ENCODE assay signal across 9 cellular contexts in genomic region chr6:37485259-37485658, GRCh38. TPM values are rescaled to one million over a fixed set of nuclear protein-coding genes. Genes with fewer than 3 reads are reported as not detected.
DNase-seq lines count a peak whose midpoint lies in the region; ATAC-seq and TF ChIP-seq lines count a peak whose summit lies in the region.
"Had no signal": no experiment of that assay in that cellular context is flagged by ENCODE, and none has a peak within 500 bp of the region (broad histone marks: within the 10 kb centered on the region; RNA-seq: fewer than 3 reads in every experiment).

No MANE protein-coding gene starts in this region.

- peaks cover 0 to 17% of the 10 kb centered on the region in 2 experiments; a peak in 1 of 4 replicates for H3K79me1 ChIP-seq in IMR-90 (ENCODE audit: low read depth in 1 of 2, low read length in 2 of 2)

- H3K4me3 ChIP-seq in DOHH2 (ENCODE audit: low read length), result no peak overlapping the region
- no peak overlapping the region for H3K4me3 ChIP-seq in IMR-90 (ENCODE audit: insufficient read depth, low read depth, low read length)

- H2BK20ac ChIP-seq in IMR-90 (ENCODE audit: low read depth, low read length), result no peak overlapping the region

- no peak overlapping the region for H3K4ac ChIP-seq in IMR-90 (ENCODE audit: low read depth, low read length)

- no peak overlapping the region for H4K8ac ChIP-seq in IMR-90 (ENCODE audit: low read depth in 2 of 2, low read length in 2 of 2)

- in situ Hi-C loops in IMR-90 (cut with MboI; ENCODE audit: low sequenced_read_pairs), result no loop called here

- POLR2A ChIA-PET in IMR-90 (lab: Charles Lee; ENCODE audit: unreplicated experiment), result no interaction called here

- H3K14ac ChIP-seq in IMR-90 (replicated peaks; ENCODE audit: low read depth, low read length), result no peak overlapping the region

- no peak overlapping the region for H4K5ac ChIP-seq in IMR-90 (ENCODE audit: low read depth, low read length)

- WGBS in IMR-90 (ENCODE audit: extremely low coverage in 2 of 2, insufficient read length in 1 of 2), 2 experiments, result no CpG with 5 or more reads among the region's 10 CpGs

- no peak overlapping the region for H2BK5ac ChIP-seq in IMR-90 (ENCODE audit: low read depth, low read length, poor library complexity, severe bottlenecking)

- no peak overlapping the region for H3K27ac Mint-ChIP-seq in nephron progenitor cell
- H3K27ac Mint-ChIP-seq in activated naive CD4-positive, alpha-beta T cell treated with anti-CD3 and anti-CD28 coated beads for 36 hours, result no peak overlapping the region
- H3K27ac Mint-ChIP-seq: activated B cell treated with CpG ODN at 0.5 μM for 24 hours had no signal

- no peaks in the 10 kb centered on the region for H3K9me3 Mint-ChIP-seq in nephron progenitor cell
- no peaks in the 10 kb centered on the region for H3K9me3 Mint-ChIP-seq in activated naive CD4-positive, alpha-beta T cell treated with anti-CD3 and anti-CD28 coated beads for 36 hours
- H3K9me3 Mint-ChIP-seq: activated B cell treated with CpG ODN at 0.5 μM for 24 hours had no signal

- H3K4me1 Mint-ChIP-seq in nephron progenitor cell, result peaks cover 59% of the 10 kb centered on the region
- H3K4me1 Mint-ChIP-seq in activated naive CD4-positive, alpha-beta T cell treated with anti-CD3 and anti-CD28 coated beads for 36 hours (ENCODE audit: low read depth), result peaks cover 25% of the 10 kb centered on the region

- no peak overlapping the region for H3K18ac ChIP-seq in IMR-90 (ENCODE audit: low read depth, low read length)

- intact Hi-C loops in IMR-90 (cut with micrococcal nuclease), result loop anchor here (1.0 kb wide), 1 partner anchor 47 kb away; no protein-coding TSS in a partner anchor
- intact Hi-C loops in activated naive CD4-positive, alpha-beta T cell treated with anti-CD3 and anti-CD28 coated beads for 36 hours (cut with micrococcal nuclease), result loop anchor here (2.0 kb wide), 2 partner anchors 104 to 160 kb away; no protein-coding TSS in a partner anchor

- H3F3A ChIP-seq in DOHH2 (ENCODE audit: control insufficient read depth, insufficient read depth), result no peaks in the 10 kb centered on the region

- 0 out of 2 replicates have a peak, but pooled peaks have one; percentile 6 for TF ChIP-seq RAD21 in IMR-90 (IDR thresholded peaks at IDR 0.05; ENCODE audit: low read length)

- peak overlapping the region; percentile 3 for H2AK9ac ChIP-seq in IMR-90 (replicated peaks; ENCODE audit: low read depth, low read length, poor library complexity)

- no peak overlapping the region for H2AK5ac ChIP-seq in IMR-90 (ENCODE audit: low read depth, low read length)

- TF ChIP-seq POLR2A in IMR-90 (IDR thresholded peaks at IDR 0.05; ENCODE audit: low read depth, low read length), result no peak

- peaks cover 10% of the 10 kb centered on the region for H3K36me3 Mint-ChIP-seq in nephron progenitor cell (ENCODE audit: low read depth)
- H3K36me3 Mint-ChIP-seq in activated naive CD4-positive, alpha-beta T cell treated with anti-CD3 and anti-CD28 coated beads for 36 hours (ENCODE audit: low read depth), result peaks cover 21% of the 10 kb centered on the region

- H2AFZ ChIP-seq in IMR-90 (replicated peaks; ENCODE audit: low read length, poor library complexity), result peak overlapping the region; percentile 27

- H3K36me3 ChIP-seq in DOHH2 (ENCODE audit: control insufficient read depth, low read length) (peaks cover 31% of the 10 kb centered on the region), IMR-90 (ENCODE audit: control insufficient read depth, insufficient read depth, low read length) (peaks cover 22% of the 10 kb centered on the region)

- H3K9me2 ChIP-seq in DOHH2 (replicated peaks; ENCODE audit: control insufficient read depth, low read length), result no peaks in the 10 kb centered on the region

- H2BK120ac ChIP-seq in IMR-90 (ENCODE audit: low read depth, low read length), result no peak overlapping the region

- H3K56ac ChIP-seq in IMR-90 (ENCODE audit: extremely low read depth, insufficient read depth, low read length), result no peak overlapping the region

- DNase-seq in IMR-90 (no peak), cerebellar cortex (ENCODE audit: low spot score) (peak; percentile 36), nephron progenitor cell (peak; percentile 40), T1000 (lab: John Stamatoyannopoulos, UW) (no peak)
- DNase-seq in activated naive CD4-positive, alpha-beta T cell treated with anti-CD3 and anti-CD28 coated beads for 36 hours, result no peak
- no peak for DNase-seq in central memory CD4-positive, alpha-beta T cell
- DNase-seq: activated B cell treated with CpG ODN at 0.5 μM for 24 hours, mammary epithelial cell had no signal

- no peak overlapping the region for H3K4me3 Mint-ChIP-seq in nephron progenitor cell
- no peak overlapping the region for H3K4me3 Mint-ChIP-seq in activated naive CD4-positive, alpha-beta T cell treated with anti-CD3 and anti-CD28 coated beads for 36 hours
- H3K4me3 Mint-ChIP-seq: activated B cell treated with CpG ODN at 0.5 μM for 24 hours had no signal

- BruUV-seq in IMR-90 (replicated peaks; lab: Mats Ljungman, UMichigan), result no TSS peak

- peaks cover 1% of the 10 kb centered on the region; the same call in 1 of the 2 replicates for H3K79me2 ChIP-seq in DOHH2 (ENCODE audit: control insufficient read depth, low read length)

- H3K27me3 ChIP-seq in DOHH2 (ENCODE audit: control insufficient read depth, low read length) (no peaks in the 10 kb centered on the region), IMR-90 (ENCODE audit: control insufficient read depth, insufficient read depth, low read length) (no peaks in the 10 kb centered on the region)

- peak; percentile 29 for TF ChIP-seq CTCF in DOHH2 (IDR thresholded peaks at IDR 0.05; ENCODE audit: low read depth, low read length, poor library complexity, severe bottlenecking)
- no peak for TF ChIP-seq CTCF in IMR-90 (conservative IDR thresholded peaks at IDR 0.05; ENCODE audit: low read depth, low read length)
- peak; percentile 51 for TF ChIP-seq CTCF in nephron progenitor cell (IDR thresholded peaks at IDR 0.05)

- no peaks in the 10 kb centered on the region; the same call in 1 of the 2 replicates for H3K4me1 ChIP-seq in DOHH2 (ENCODE audit: control insufficient read depth, low read length)
- no peaks in the 10 kb centered on the region for H3K4me1 ChIP-seq in IMR-90 (ENCODE audit: control insufficient read depth, insufficient read depth, low read length)

- no peak overlapping the region for H4K91ac ChIP-seq in IMR-90 (ENCODE audit: insufficient read depth, low read depth, low read length)

- H3K9me1 ChIP-seq in IMR-90 (ENCODE audit: insufficient read depth, low read length), result no peaks in the 10 kb centered on the region; the same call in 1 of the 2 replicates

- no peak overlapping the region for H3K23ac ChIP-seq in IMR-90 (ENCODE audit: low read depth, low read length)

- no peak overlapping the region for H3K9ac ChIP-seq in IMR-90 (ENCODE audit: low read depth, low read length)

- H3K27ac ChIP-seq in DOHH2 (ENCODE audit: low read depth, low read length) (no peak overlapping the region), IMR-90 (ENCODE audit: insufficient read depth, low read length) (no peak overlapping the region)

- no peak overlapping the region for H3K4me2 ChIP-seq in DOHH2 (ENCODE audit: low read length)
- no peak overlapping the region for H3K4me2 ChIP-seq in IMR-90 (ENCODE audit: low read depth, low read length)

- CTCF ChIA-PET in IMR-90 (lab: Yijun Ruan, JAX), result interaction anchor here (0.6 kb wide), 1 partner anchor 418 kb away, joined by 3 read pairs; no protein-coding TSS in a partner anchor
- CTCF ChIA-PET in activated naive CD4-positive, alpha-beta T cell treated with anti-CD3 and anti-CD28 coated beads for 36 hours (lab: Charles Lee), result interaction anchor here (0.5 to 4.4 kb wide), 13 partner anchors 10 to 207 kb away, joined by 3 to 54 read pairs (median 4); partner anchors contain the start of gene CCDC167

- no peak for ATAC-seq in IMR-90 (ENCODE audit: low read depth)

- peaks cover 34% of the 10 kb centered on the region for H3K27me3 Mint-ChIP-seq in nephron progenitor cell (ENCODE audit: low read depth, poor library complexity)
- H3K27me3 Mint-ChIP-seq in activated naive CD4-positive, alpha-beta T cell treated with anti-CD3 and anti-CD28 coated beads for 36 hours (ENCODE audit: low read depth), result no peaks in the 10 kb centered on the region
- H3K27me3 Mint-ChIP-seq: activated B cell treated with CpG ODN at 0.5 μM for 24 hours had no signal

- H4K20me1 ChIP-seq in DOHH2 (ENCODE audit: control insufficient read depth, insufficient read depth, low read depth, low read length) (no peaks in the 10 kb centered on the region), IMR-90 (ENCODE audit: insufficient read depth, low read length) (peaks cover 16% of the 10 kb centered on the region)

- H3K9me3 ChIP-seq in DOHH2 (ENCODE audit: control insufficient read depth, insufficient read depth, low read length) (no peaks in the 10 kb centered on the region), IMR-90 (ENCODE audit: control insufficient read depth, insufficient read depth, low read length) (no peaks in the 10 kb centered on the region)

- no peak overlapping the region for H2BK15ac ChIP-seq in IMR-90 (ENCODE audit: low read depth, low read length)

- dilution Hi-C loops in IMR-90 (cut with HindIII; ENCODE audit: low sequenced_read_pairs, unreplicated experiment), result no loop called here

TF ChIP-seq in IMR-90, 13 proteins besides CTCF, POLR2A, EP300 and RAD21 (continues in another document):
- no peak for TF ChIP-seq BHLHE40 (IDR thresholded peaks at IDR 0.05; ENCODE audit: low read depth, low read length)
- no peak for TF ChIP-seq FOS (IDR thresholded peaks at IDR 0.05; ENCODE audit: low read depth, low read length)
- TF ChIP-seq CEBPB (IDR thresholded peaks at IDR 0.05; ENCODE audit: low read depth, low read length), result no peak
- no peak for TF ChIP-seq CHD1 (IDR thresholded peaks at IDR 0.05; ENCODE audit: low read depth, low read length)
- TF ChIP-seq SMC3 (IDR thresholded peaks at IDR 0.05; ENCODE audit: low read depth, low read length), result no peak
- no peak for TF ChIP-seq MAZ (IDR thresholded peaks at IDR 0.05; ENCODE audit: borderline replicate concordance, low read depth, low read length)

RNA-seq across cellular contexts. Expression of gene CCDC167, which starts 14.4 kb away (rescaled TPM):
- total RNA-seq in IMR-90 (2012; rRNA removed), result 35.8 and 59.4 TPM in 2 replicates
- polyA plus RNA-seq in IMR-90 (2012; rRNA removed), result 78.2 and 96.8 TPM in 2 replicates
- 69.5 and 225 TPM in 2 replicates for polyA plus RNA-seq in IMR-90 (2012; cell fraction: cytosol; rRNA removed)
- 17.6 and 35.1 TPM in 2 replicates for polyA plus RNA-seq in IMR-90 (2012; cell fraction: nucleus; rRNA removed; ENCODE audit: low replicate concordance)
- 10 to 100 TPM; 53.4 to 57.1 TPM for total RNA-seq in activated naive CD4-positive, alpha-beta T cell treated with anti-CD3 and anti-CD28 coated beads for 36 hours

RNA-seq across cellular contexts. Expression of gene CMTR1, which starts 52.2 kb away (rescaled TPM):
- total RNA-seq in IMR-90 (2012; rRNA removed), result 30.1 and 32.5 TPM in 2 replicates
- 17.4 and 22.6 TPM in 2 replicates for polyA plus RNA-seq in IMR-90 (2012; rRNA removed)
- 9.6 and 10.1 TPM in 2 replicates for polyA plus RNA-seq in IMR-90 (2012; cell fraction: cytosol; rRNA removed)
- 33.6 and 55.3 TPM in 2 replicates for polyA plus RNA-seq in IMR-90 (2012; cell fraction: nucleus; rRNA removed; ENCODE audit: low replicate concordance)
- 10 to 100 TPM; 70.9 to 71.3 TPM for total RNA-seq in activated naive CD4-positive, alpha-beta T cell treated with anti-CD3 and anti-CD28 coated beads for 36 hours

Comparison
In these comparisons a context has a peak if more than half of its experiments do, and no peak if none do; other contexts are left out.
1. DNase-seq: peak in cerebellar cortex (single experiment) and nephron progenitor cell (single experiment); none in IMR-90 (single experiment), T1000 (single experiment), activated naive CD4-positive, alpha-beta T cell treated with anti-CD3 and anti-CD28 coated beads for 36 hours (single experiment) and central memory CD4-positive, alpha-beta T cell (single experiment).